ENCODE assay signal across 1 cellular context in the genomic region with DNA sequence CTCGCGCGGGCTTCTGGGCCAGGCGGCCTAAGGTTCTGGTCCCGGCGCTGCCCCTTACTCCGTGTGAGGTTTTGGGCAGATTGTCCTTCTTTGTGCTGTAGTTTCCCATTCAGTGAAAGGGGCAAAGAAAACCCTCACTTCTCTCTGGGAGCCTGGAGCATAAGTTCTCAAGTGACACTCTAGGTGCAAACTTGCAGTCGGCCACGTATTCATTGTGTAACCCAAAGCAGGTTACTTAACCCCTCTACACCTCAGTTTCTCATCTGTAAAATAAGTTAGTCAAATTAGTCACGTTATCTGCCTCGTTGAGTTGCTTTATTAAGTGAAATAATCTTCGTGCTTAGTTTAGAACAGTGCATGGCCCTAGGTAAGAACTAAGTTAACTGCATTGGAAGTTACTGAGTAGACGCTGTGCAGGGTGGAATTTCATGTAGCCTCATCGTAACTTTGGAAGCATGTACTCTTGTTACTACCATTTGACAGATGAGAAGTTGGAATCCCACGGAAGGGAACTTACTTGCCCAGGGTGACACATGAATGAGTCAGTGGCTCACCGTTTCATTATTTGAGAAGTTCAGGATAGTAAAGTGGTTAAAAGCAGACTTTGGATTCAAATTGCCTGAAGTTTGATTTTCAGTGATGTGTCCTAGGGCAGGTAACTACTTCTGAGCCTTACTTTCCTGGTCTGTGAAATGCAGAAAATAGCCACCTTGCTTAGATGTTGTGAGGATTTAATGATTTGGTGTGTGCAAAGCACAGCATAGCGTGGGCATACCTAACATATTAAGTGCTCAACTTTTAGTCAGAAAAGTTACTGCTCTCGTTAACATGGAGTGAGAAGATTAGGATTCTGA.
A peak's percentile ranks its signal among the peaks of the same experiment; 100 is the strongest.
TF ChIP-seq lines count a peak whose summit lies in the region.

No MANE protein-coding gene starts in this region.

TF ChIP-seq in HepG2, 621 proteins besides CTCF, POLR2A, EP300 and RAD21 (continued from another document and continues in another):
- TF ChIP-seq, protein P1, sequence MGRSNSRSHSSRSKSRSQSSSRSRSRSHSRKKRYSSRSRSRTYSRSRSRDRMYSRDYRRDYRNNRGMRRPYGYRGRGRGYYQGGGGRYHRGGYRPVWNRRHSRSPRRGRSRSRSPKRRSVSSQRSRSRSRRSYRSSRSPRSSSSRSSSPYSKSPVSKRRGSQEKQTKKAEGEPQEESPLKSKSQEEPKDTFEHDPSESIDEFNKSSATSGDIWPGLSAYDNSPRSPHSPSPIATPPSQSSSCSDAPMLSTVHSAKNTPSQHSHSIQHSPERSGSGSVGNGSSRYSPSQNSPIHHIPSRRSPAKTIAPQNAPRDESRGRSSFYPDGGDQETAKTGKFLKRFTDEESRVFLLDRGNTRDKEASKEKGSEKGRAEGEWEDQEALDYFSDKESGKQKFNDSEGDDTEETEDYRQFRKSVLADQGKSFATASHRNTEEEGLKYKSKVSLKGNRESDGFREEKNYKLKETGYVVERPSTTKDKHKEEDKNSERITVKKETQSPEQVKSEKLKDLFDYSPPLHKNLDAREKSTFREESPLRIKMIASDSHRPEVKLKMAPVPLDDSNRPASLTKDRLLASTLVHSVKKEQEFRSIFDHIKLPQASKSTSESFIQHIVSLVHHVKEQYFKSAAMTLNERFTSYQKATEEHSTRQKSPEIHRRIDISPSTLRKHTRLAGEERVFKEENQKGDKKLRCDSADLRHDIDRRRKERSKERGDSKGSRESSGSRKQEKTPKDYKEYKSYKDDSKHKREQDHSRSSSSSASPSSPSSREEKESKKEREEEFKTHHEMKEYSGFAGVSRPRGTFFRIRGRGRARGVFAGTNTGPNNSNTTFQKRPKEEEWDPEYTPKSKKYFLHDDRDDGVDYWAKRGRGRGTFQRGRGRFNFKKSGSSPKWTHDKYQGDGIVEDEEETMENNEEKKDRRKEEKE (IDR thresholded peaks at IDR 0.05), result no peak
- TF ChIP-seq ZNF605 (CRISPR knock-in tag; IDR thresholded peaks at IDR 0.05), result no peak
- TF ChIP-seq CEBPB (IDR thresholded peaks at IDR 0.05; ENCODE audit: borderline replicate concordance, low read depth, low read length), result peak; percentile 81
- no peak for TF ChIP-seq ZNF414 (CRISPR knock-in tag; IDR thresholded peaks at IDR 0.05)
- TF ChIP-seq SP2 (CRISPR knock-in tag; IDR thresholded peaks at IDR 0.05), result no peak
- TF ChIP-seq ZNF746 (CRISPR knock-in tag; IDR thresholded peaks at IDR 0.05), result no peak
- TF ChIP-seq DNMT3B (CRISPR knock-in tag; conservative IDR thresholded peaks at IDR 0.05), result peak; percentile 63; the same call in 1 of the 2 replicates
- TF ChIP-seq SOX6 (IDR thresholded peaks at IDR 0.05), result no peak
- TF ChIP-seq SOX6 (CRISPR knock-in tag; IDR thresholded peaks at IDR 0.05), result no peak
- no peak for TF ChIP-seq ZNF878 (CRISPR knock-in tag; IDR thresholded peaks at IDR 0.05)
- TF ChIP-seq RFXANK (CRISPR knock-in tag; IDR thresholded peaks at IDR 0.05), result no peak; the same call in 1 of the 2 replicates
- peak; percentile 33 for TF ChIP-seq ASH2L (IDR thresholded peaks at IDR 0.05; ENCODE audit: insufficient read length, low read depth, low read length)
- no peak for TF ChIP-seq POGZ (CRISPR knock-in tag; IDR thresholded peaks at IDR 0.05)
- TF ChIP-seq GTF3A (CRISPR knock-in tag; conservative IDR thresholded peaks at IDR 0.05), result no peak
- TF ChIP-seq ARID4A (CRISPR knock-in tag; IDR thresholded peaks at IDR 0.05; ENCODE audit: borderline replicate concordance), result no peak; the same call in 1 of the 2 replicates
- TF ChIP-seq ZNF850 (CRISPR knock-in tag; conservative IDR thresholded peaks at IDR 0.05), result no peak
- TF ChIP-seq KLF11 (CRISPR knock-in tag; IDR thresholded peaks at IDR 0.05), result no peak
- TF ChIP-seq PHB2 (IDR thresholded peaks at IDR 0.05; ENCODE audit: partially characterized antibody), result no peak
- no peak for TF ChIP-seq HNRNPK (IDR thresholded peaks at IDR 0.05; ENCODE audit: low read depth, low read length, poor library complexity, severe bottlenecking)
- TF ChIP-seq, protein P2, sequence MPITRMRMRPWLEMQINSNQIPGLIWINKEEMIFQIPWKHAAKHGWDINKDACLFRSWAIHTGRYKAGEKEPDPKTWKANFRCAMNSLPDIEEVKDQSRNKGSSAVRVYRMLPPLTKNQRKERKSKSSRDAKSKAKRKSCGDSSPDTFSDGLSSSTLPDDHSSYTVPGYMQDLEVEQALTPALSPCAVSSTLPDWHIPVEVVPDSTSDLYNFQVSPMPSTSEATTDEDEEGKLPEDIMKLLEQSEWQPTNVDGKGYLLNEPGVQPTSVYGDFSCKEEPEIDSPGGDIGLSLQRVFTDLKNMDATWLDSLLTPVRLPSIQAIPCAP (CRISPR knock-in tag; IDR thresholded peaks at IDR 0.05; ENCODE audit: low read depth), result no peak
- no peak for TF ChIP-seq NCOR1 (IDR thresholded peaks at IDR 0.05; ENCODE audit: borderline replicate concordance, low read length)
- no peak for TF ChIP-seq ZNF720 (CRISPR knock-in tag; IDR thresholded peaks at IDR 0.05)
- TF ChIP-seq KLF15 (CRISPR knock-in tag; IDR thresholded peaks at IDR 0.05; ENCODE audit: borderline replicate concordance), result no peak
- TF ChIP-seq, protein P3, sequence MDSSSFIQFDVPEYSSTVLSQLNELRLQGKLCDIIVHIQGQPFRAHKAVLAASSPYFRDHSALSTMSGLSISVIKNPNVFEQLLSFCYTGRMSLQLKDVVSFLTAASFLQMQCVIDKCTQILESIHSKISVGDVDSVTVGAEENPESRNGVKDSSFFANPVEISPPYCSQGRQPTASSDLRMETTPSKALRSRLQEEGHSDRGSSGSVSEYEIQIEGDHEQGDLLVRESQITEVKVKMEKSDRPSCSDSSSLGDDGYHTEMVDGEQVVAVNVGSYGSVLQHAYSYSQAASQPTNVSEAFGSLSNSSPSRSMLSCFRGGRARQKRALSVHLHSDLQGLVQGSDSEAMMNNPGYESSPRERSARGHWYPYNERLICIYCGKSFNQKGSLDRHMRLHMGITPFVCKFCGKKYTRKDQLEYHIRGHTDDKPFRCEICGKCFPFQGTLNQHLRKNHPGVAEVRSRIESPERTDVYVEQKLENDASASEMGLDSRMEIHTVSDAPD (CRISPR knock-in tag; IDR thresholded peaks at IDR 0.05), result no peak
- no peak for TF ChIP-seq SIX4 (CRISPR knock-in tag; IDR thresholded peaks at IDR 0.05)
- TF ChIP-seq ATRX (CRISPR knock-in tag; IDR thresholded peaks at IDR 0.05; ENCODE audit: borderline replicate concordance), result no peak
- TF ChIP-seq SATB2 (CRISPR knock-in tag; IDR thresholded peaks at IDR 0.05), result no peak
- TF ChIP-seq, protein P4, sequence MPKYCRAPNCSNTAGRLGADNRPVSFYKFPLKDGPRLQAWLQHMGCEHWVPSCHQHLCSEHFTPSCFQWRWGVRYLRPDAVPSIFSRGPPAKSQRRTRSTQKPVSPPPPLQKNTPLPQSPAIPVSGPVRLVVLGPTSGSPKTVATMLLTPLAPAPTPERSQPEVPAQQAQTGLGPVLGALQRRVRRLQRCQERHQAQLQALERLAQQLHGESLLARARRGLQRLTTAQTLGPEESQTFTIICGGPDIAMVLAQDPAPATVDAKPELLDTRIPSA (CRISPR knock-in tag; IDR thresholded peaks at IDR 0.05; ENCODE audit: borderline replicate concordance), result no peak
- no peak for TF ChIP-seq SNAPC2 (CRISPR knock-in tag; IDR thresholded peaks at IDR 0.05)
- TF ChIP-seq, protein P5, sequence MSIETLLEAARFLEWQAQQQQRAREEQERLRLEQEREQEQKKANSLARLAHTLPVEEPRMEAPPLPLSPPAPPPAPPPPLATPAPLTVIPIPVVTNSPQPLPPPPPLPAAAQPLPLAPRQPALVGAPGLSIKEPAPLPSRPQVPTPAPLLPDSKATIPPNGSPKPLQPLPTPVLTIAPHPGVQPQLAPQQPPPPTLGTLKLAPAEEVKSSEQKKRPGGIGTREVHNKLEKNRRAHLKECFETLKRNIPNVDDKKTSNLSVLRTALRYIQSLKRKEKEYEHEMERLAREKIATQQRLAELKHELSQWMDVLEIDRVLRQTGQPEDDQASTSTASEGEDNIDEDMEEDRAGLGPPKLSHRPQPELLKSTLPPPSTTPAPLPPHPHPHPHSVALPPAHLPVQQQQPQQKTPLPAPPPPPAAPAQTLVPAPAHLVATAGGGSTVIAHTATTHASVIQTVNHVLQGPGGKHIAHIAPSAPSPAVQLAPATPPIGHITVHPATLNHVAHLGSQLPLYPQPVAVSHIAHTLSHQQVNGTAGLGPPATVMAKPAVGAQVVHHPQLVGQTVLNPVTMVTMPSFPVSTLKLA (IDR thresholded peaks at IDR 0.05), result no peak
- TF ChIP-seq ZNF484 (CRISPR knock-in tag; IDR thresholded peaks at IDR 0.05; ENCODE audit: borderline replicate concordance, low read depth), result 0 out of 2 replicates have a peak, but pooled peaks have one; percentile 4
- no peak for TF ChIP-seq ADNP (CRISPR knock-in tag; IDR thresholded peaks at IDR 0.05)
- TF ChIP-seq SMARCE1 (IDR thresholded peaks at IDR 0.05; ENCODE audit: borderline replicate concordance), result no peak
- TF ChIP-seq CREM (IDR thresholded peaks at IDR 0.05), result no peak
- no peak for TF ChIP-seq CREM (CRISPR knock-in tag; IDR thresholded peaks at IDR 0.05)
- TF ChIP-seq EHMT2 (IDR thresholded peaks at IDR 0.05; ENCODE audit: borderline replicate concordance, low read depth, low read length), result no peak
- TF ChIP-seq KDM1A (CRISPR knock-in tag; IDR thresholded peaks at IDR 0.05), result no peak
- TF ChIP-seq ZNF687 (CRISPR knock-in tag; IDR thresholded peaks at IDR 0.05), result peak; percentile 44
- TF ChIP-seq ZNF3 (CRISPR knock-in tag; IDR thresholded peaks at IDR 0.05), result 0 out of 2 replicates have a peak, but pooled peaks have one; percentile 1
- TF ChIP-seq, protein P6, sequence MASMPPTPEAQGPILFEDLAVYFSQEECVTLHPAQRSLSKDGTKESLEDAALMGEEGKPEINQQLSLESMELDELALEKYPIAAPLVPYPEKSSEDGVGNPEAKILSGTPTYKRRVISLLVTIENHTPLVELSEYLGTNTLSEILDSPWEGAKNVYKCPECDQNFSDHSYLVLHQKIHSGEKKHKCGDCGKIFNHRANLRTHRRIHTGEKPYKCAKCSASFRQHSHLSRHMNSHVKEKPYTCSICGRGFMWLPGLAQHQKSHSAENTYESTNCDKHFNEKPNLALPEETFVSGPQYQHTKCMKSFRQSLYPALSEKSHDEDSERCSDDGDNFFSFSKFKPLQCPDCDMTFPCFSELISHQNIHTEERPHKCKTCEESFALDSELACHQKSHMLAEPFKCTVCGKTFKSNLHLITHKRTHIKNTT (CRISPR knock-in tag; IDR thresholded peaks at IDR 0.05), result no peak
- TF ChIP-seq SRSF1 (optimal IDR thresholded peaks at IDR 0.05; ENCODE audit: low read depth, low read length), result no peak
